In the genomic region with DNA sequence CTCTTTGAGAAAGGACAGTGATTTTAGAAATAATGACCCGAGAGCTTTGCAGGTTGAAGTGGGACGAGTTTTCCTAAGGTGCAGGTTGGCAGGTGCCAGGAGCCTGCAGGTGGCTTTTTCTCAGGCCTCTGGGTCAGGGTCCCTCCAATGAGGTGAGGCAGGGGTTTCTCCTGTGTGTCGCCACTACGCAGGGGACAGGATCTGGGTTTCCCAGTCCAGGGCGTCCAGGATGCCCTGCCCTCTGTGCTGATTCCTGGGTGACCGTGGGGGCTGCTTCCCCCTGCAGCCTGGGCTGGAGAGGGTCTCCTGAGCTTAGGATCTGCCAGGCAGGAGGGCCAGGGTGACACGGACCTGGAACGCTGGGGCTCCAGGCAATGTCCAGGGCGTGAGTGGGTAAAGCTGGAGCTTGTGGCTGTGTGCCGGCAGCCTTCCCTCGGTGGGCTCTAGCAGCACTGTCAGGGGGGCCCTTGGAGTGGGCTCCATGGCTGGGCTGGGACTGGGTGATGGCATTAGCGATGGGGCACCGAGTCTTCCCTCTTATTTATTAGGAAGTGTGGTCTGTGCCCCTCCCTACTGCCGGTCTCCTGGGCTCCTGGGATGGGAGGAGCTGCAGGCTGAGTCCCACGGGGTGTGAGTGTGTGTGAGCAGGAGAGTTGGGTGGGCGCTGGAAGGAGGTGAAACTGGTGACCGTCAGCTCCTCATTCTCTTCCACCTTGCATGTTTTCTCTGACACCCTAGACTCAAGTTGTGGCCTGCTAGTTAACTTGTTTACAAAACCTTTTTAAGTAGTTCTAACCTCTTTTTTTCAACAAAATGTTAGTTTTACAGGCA, we compare ENCODE assay signal across 14 cellular contexts. TPM values are rescaled to one million over a fixed set of nuclear protein-coding genes. Genes with fewer than 3 reads are reported as not detected.
DNase-seq lines count a peak whose midpoint lies in the region; ATAC-seq and TF ChIP-seq lines count a peak whose summit lies in the region.
"Had no signal": no experiment of that assay in that cellular context is flagged by ENCODE, and none has a peak within 500 bp of the region (broad histone marks: within the 10 kb centered on the region; RNA-seq: fewer than 3 reads in every experiment).

No MANE protein-coding gene starts in this region.

- peak overlapping the region; percentile 50 for H3K27ac Mint-ChIP-seq in activated naive CD4-positive, alpha-beta T cell treated with anti-CD3 and anti-CD28 coated beads for 36 hours
- H3K27ac Mint-ChIP-seq in activated T-helper 17 cell treated with anti-CD3 and anti-CD28 coated beads, Interleukin-2, amount 50 U/mL, for 72 hours: no peak overlapping the region
- H3K27ac Mint-ChIP-seq in stimulated activated effector memory CD8-positive, alpha-beta T cell treated with anti-CD3 and anti-CD28 coated beads, Interleukin-12 subunit alpha, Interleukin-12 subunit beta, amount 100 ng/mL, for 72 hours: no peak overlapping the region

- peaks cover 50% of the 10 kb centered on the region for H3K4me1 Mint-ChIP-seq in activated naive CD4-positive, alpha-beta T cell treated with anti-CD3 and anti-CD28 coated beads for 36 hours (ENCODE audit: low read depth)
- peaks cover 29% of the 10 kb centered on the region for H3K4me1 Mint-ChIP-seq in activated T-helper 17 cell treated with anti-CD3 and anti-CD28 coated beads, Interleukin-2, amount 50 U/mL, for 72 hours
- peaks cover 21% of the 10 kb centered on the region for H3K4me1 Mint-ChIP-seq in stimulated activated effector memory CD8-positive, alpha-beta T cell treated with anti-CD3 and anti-CD28 coated beads, Interleukin-12 subunit alpha, Interleukin-12 subunit beta, amount 100 ng/mL, for 72 hours

- H3K4me3 ChIP-seq in iPS-18a (ENCODE audit: low read length) (peak overlapping the region; percentile 61), tibial artery (no peak overlapping the region)

- H3K9ac ChIP-seq in iPS-18a (ENCODE audit: low read length): no peak overlapping the region

- H3K36me3 Mint-ChIP-seq in activated naive CD4-positive, alpha-beta T cell treated with anti-CD3 and anti-CD28 coated beads for 36 hours (ENCODE audit: low read depth): peaks cover 3% of the 10 kb centered on the region
- H3K36me3 Mint-ChIP-seq in activated T-helper 17 cell treated with anti-CD3 and anti-CD28 coated beads, Interleukin-2, amount 50 U/mL, for 72 hours (ENCODE audit: low read depth): no peaks in the 10 kb centered on the region
- H3K36me3 Mint-ChIP-seq in stimulated activated effector memory CD8-positive, alpha-beta T cell treated with anti-CD3 and anti-CD28 coated beads, Interleukin-12 subunit alpha, Interleukin-12 subunit beta, amount 100 ng/mL, for 72 hours: no peaks in the 10 kb centered on the region

- H3K36me3 ChIP-seq in iPS-18a (ENCODE audit: control insufficient read depth, low read depth, low read length): no peaks in the 10 kb centered on the region
- no peaks in the 10 kb centered on the region for H3K36me3 ChIP-seq in tibial artery
- H3K36me3 ChIP-seq: neutrophil had no signal

- intact Hi-C loops in activated naive CD4-positive, alpha-beta T cell treated with anti-CD3 and anti-CD28 coated beads for 36 hours (cut with micrococcal nuclease): loop anchor here (5.0 kb wide), 1 partner anchor 380 kb away; the partner anchor contains the start of gene NSMCE3
- intact Hi-C loops in tibial artery (cut with DNase I; ENCODE audit: low total_unique reads) (no loop called here), Right ventricle myocardium superior (cut with DNase I) (no loop called here)

- ATAC-seq in activated T-helper 17 cell treated with anti-CD3 and anti-CD28 coated beads, Interleukin-2, amount 50 U/mL, for 72 hours (replicated peaks): no peak
- ATAC-seq in stimulated activated effector memory CD8-positive, alpha-beta T cell treated with anti-CD3 and anti-CD28 coated beads, Interleukin-12 subunit alpha, Interleukin-12 subunit beta, amount 100 ng/mL, for 72 hours: no peak
- no peak for ATAC-seq in GM19395 (IDR thresholded peaks at IDR 0.05; ENCODE audit: unreplicated experiment)
- ATAC-seq in Right ventricle myocardium superior (ENCODE audit: poor library complexity): no peak

- no peak for DNase-seq in activated naive CD4-positive, alpha-beta T cell treated with anti-CD3 and anti-CD28 coated beads for 36 hours
- no peak for DNase-seq in activated naive CD4-positive, alpha-beta T cell treated with anti-CD3 and anti-CD28 coated beads, Interleukin-2, amount 50 U/mL, for 16 hours
- DNase-seq in stimulated activated effector memory CD8-positive, alpha-beta T cell treated with anti-CD3 and anti-CD28 coated beads, Interleukin-12 subunit alpha, Interleukin-12 subunit beta, amount 100 ng/mL, for 72 hours (ENCODE audit: low spot score in 2 of 2): no peak
- DNase-seq in tibial artery (no peak), Right ventricle myocardium superior (no peak)
- DNase-seq: caudate nucleus; NK-92 treated with Interleukin-12 subunit alpha and Interleukin-12 subunit beta, amount 100 ng/mL, for 24 hours had no signal

- CTCF ChIA-PET in activated naive CD4-positive, alpha-beta T cell treated with anti-CD3 and anti-CD28 coated beads for 36 hours (lab: Charles Lee): interaction anchor here (0.8 to 1.0 kb wide), 3 partner anchors 34 to 87 kb away, joined by 3 to 5 read pairs (median 3); no protein-coding TSS in a partner anchor

- no peaks in the 10 kb centered on the region for H3K27me3 Mint-ChIP-seq in activated naive CD4-positive, alpha-beta T cell treated with anti-CD3 and anti-CD28 coated beads for 36 hours (ENCODE audit: low read depth)
- peaks cover 3% of the 10 kb centered on the region for H3K27me3 Mint-ChIP-seq in activated T-helper 17 cell treated with anti-CD3 and anti-CD28 coated beads, Interleukin-2, amount 50 U/mL, for 72 hours

- H3K27ac ChIP-seq in iPS-18a (ENCODE audit: low read length) (no peak overlapping the region), tibial artery (no peak overlapping the region)
- H3K27ac ChIP-seq: neutrophil had no signal

- TF ChIP-seq CTCF in tibial artery (IDR thresholded peaks at IDR 0.05): no peak

- H3K9me3 ChIP-seq in iPS-18a (ENCODE audit: control insufficient read depth, low read depth, low read length): no peaks in the 10 kb centered on the region
- H3K9me3 ChIP-seq in tibial artery: no peaks in the 10 kb centered on the region
- H3K9me3 ChIP-seq: neutrophil had no signal

- peaks cover 32% of the 10 kb centered on the region for H3K27me3 ChIP-seq in iPS-18a (ENCODE audit: control insufficient read depth, insufficient read depth, low read length)
- H3K27me3 ChIP-seq in tibial artery: peaks cover 0 to 33% of the 10 kb centered on the region in 2 donors

- no peaks in the 10 kb centered on the region for H3K9me3 Mint-ChIP-seq in activated naive CD4-positive, alpha-beta T cell treated with anti-CD3 and anti-CD28 coated beads for 36 hours
- H3K9me3 Mint-ChIP-seq in activated T-helper 17 cell treated with anti-CD3 and anti-CD28 coated beads, Interleukin-2, amount 50 U/mL, for 72 hours: no peaks in the 10 kb centered on the region
- no peaks in the 10 kb centered on the region for H3K9me3 Mint-ChIP-seq in stimulated activated effector memory CD8-positive, alpha-beta T cell treated with anti-CD3 and anti-CD28 coated beads, Interleukin-12 subunit alpha, Interleukin-12 subunit beta, amount 100 ng/mL, for 72 hours

- H3K4me3 Mint-ChIP-seq in activated naive CD4-positive, alpha-beta T cell treated with anti-CD3 and anti-CD28 coated beads for 36 hours: peak overlapping the region; percentile 77
- peak overlapping the region; percentile 64 for H3K4me3 Mint-ChIP-seq in activated T-helper 17 cell treated with anti-CD3 and anti-CD28 coated beads, Interleukin-2, amount 50 U/mL, for 72 hours
- peak overlapping the region; percentile 41 for H3K4me3 Mint-ChIP-seq in stimulated activated effector memory CD8-positive, alpha-beta T cell treated with anti-CD3 and anti-CD28 coated beads, Interleukin-12 subunit alpha, Interleukin-12 subunit beta, amount 100 ng/mL, for 72 hours

- H3K4me1 ChIP-seq in iPS-18a (ENCODE audit: control insufficient read depth, low read depth, low read length) (peaks cover 12% of the 10 kb centered on the region), tibial artery (peaks cover 0 to 19% (median 14%) of the 10 kb centered on the region in 4 donors)

RNA-seq across cellular contexts. Expression of gene APBA2, which starts 1.8 kb away (rescaled TPM):
- 10 to 100 TPM; 16.2 to 18.3 TPM for total RNA-seq in activated naive CD4-positive, alpha-beta T cell treated with anti-CD3 and anti-CD28 coated beads for 36 hours
- 1 to 10 TPM; 2.3 to 3.8 TPM for total RNA-seq in activated T-helper 17 cell treated with anti-CD3 and anti-CD28 coated beads, Interleukin-2, amount 50 U/mL, for 72 hours
- total RNA-seq in Right ventricle myocardium superior: 1.9 TPM

RNA-seq across cellular contexts. Expression of gene GOLGA6L7, which starts 39.1 kb away (rescaled TPM):
- total RNA-seq in activated naive CD4-positive, alpha-beta T cell treated with anti-CD3 and anti-CD28 coated beads for 36 hours: not detected
- total RNA-seq in activated T-helper 17 cell treated with anti-CD3 and anti-CD28 coated beads, Interleukin-2, amount 50 U/mL, for 72 hours: not detected
- not detected for total RNA-seq in Right ventricle myocardium superior
- total RNA-seq: activated CD8-positive, alpha-beta memory T cell treated with anti-CD3 and anti-CD28 coated beads for 36 hours; fibroblast of villous mesenchyme; kidney epithelial cell had no signal
